ENCODE assay signal across 1 cellular context in genomic region chr3:24365168-24365567, GRCh38.
TF ChIP-seq lines count a peak whose summit lies in the region.

No MANE protein-coding gene starts in this region.

TF ChIP-seq in HepG2, 621 proteins besides CTCF, POLR2A, EP300 and RAD21 (continued from another document and continues in another):
- no peak for TF ChIP-seq ZNF280D (CRISPR knock-in tag; IDR thresholded peaks at IDR 0.05)
- no peak for TF ChIP-seq MBD4 (IDR thresholded peaks at IDR 0.05; ENCODE audit: borderline replicate concordance, low read length)
- TF ChIP-seq TFE3 (CRISPR knock-in tag; IDR thresholded peaks at IDR 0.05): no peak
- TF ChIP-seq BORCS8-MEF2B (CRISPR knock-in tag; IDR thresholded peaks at IDR 0.05): no peak
- no peak for TF ChIP-seq ZNF230 (CRISPR knock-in tag; IDR thresholded peaks at IDR 0.05)
- no peak for TF ChIP-seq SMAD1 (CRISPR knock-in tag; IDR thresholded peaks at IDR 0.05; ENCODE audit: borderline replicate concordance, low read depth)
- TF ChIP-seq FOXA1 (IDR thresholded peaks at IDR 0.05): no peak
- TF ChIP-seq FOXA1 (CRISPR knock-in tag; IDR thresholded peaks at IDR 0.05): peak; percentile 65; the same call in 1 of the 2 replicates
- TF ChIP-seq NCOA1 (CRISPR knock-in tag; IDR thresholded peaks at IDR 0.05): no peak
- TF ChIP-seq PRDM10 (CRISPR knock-in tag; IDR thresholded peaks at IDR 0.05; ENCODE audit: low read depth): peak; percentile 41; the same call in 1 of the 2 replicates
- no peak for TF ChIP-seq ZFP82 (CRISPR knock-in tag; IDR thresholded peaks at IDR 0.05; ENCODE audit: borderline replicate concordance)
- TF ChIP-seq, protein P1, sequence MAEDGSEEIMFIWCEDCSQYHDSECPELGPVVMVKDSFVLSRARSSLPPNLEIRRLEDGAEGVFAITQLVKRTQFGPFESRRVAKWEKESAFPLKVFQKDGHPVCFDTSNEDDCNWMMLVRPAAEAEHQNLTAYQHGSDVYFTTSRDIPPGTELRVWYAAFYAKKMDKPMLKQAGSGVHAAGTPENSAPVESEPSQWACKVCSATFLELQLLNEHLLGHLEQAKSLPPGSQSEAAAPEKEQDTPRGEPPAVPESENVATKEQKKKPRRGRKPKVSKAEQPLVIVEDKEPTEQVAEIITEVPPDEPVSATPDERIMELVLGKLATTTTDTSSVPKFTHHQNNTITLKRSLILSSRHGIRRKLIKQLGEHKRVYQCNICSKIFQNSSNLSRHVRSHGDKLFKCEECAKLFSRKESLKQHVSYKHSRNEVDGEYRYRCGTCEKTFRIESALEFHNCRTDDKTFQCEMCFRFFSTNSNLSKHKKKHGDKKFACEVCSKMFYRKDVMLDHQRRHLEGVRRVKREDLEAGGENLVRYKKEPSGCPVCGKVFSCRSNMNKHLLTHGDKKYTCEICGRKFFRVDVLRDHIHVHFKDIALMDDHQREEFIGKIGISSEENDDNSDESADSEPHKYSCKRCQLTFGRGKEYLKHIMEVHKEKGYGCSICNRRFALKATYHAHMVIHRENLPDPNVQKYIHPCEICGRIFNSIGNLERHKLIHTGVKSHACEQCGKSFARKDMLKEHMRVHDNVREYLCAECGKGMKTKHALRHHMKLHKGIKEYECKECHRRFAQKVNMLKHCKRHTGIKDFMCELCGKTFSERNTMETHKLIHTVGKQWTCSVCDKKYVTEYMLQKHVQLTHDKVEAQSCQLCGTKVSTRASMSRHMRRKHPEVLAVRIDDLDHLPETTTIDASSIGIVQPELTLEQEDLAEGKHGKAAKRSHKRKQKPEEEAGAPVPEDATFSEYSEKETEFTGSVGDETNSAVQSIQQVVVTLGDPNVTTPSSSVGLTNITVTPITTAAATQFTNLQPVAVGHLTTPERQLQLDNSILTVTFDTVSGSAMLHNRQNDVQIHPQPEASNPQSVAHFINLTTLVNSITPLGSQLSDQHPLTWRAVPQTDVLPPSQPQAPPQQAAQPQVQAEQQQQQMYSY (CRISPR knock-in tag; IDR thresholded peaks at IDR 0.05): no peak
- TF ChIP-seq MXI1 (IDR thresholded peaks at IDR 0.05; ENCODE audit: borderline replicate concordance, low read depth, low read length): no peak; the same call in 2 of the 3 replicates
- TF ChIP-seq ZNF572 (CRISPR knock-in tag; IDR thresholded peaks at IDR 0.05): no peak
- TF ChIP-seq JUND (CRISPR knock-in tag; IDR thresholded peaks at IDR 0.05): 0 out of 2 replicates have a peak, but pooled peaks have one; percentile 41
- no peak for TF ChIP-seq ZNF274 (CRISPR knock-in tag; IDR thresholded peaks at IDR 0.05)
- TF ChIP-seq SALL2 (CRISPR knock-in tag; IDR thresholded peaks at IDR 0.05): no peak
- no peak for TF ChIP-seq ZBTB33 (CRISPR knock-in tag; IDR thresholded peaks at IDR 0.05)
- no peak for TF ChIP-seq CCDC6 (CRISPR knock-in tag; IDR thresholded peaks at IDR 0.05)
- peak; percentile 60 for TF ChIP-seq XRCC5 (optimal IDR thresholded peaks at IDR 0.05; ENCODE audit: low read length)
- TF ChIP-seq, protein P2, sequence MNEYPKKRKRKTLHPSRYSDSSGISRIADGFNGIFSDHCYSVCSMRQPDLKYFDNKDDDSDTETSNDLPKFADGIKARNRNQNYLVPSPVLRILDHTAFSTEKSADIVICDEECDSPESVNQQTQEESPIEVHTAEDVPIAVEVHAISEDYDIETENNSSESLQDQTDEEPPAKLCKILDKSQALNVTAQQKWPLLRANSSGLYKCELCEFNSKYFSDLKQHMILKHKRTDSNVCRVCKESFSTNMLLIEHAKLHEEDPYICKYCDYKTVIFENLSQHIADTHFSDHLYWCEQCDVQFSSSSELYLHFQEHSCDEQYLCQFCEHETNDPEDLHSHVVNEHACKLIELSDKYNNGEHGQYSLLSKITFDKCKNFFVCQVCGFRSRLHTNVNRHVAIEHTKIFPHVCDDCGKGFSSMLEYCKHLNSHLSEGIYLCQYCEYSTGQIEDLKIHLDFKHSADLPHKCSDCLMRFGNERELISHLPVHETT (CRISPR knock-in tag; conservative IDR thresholded peaks at IDR 0.05): no peak
- TF ChIP-seq TOE1 (CRISPR knock-in tag; IDR thresholded peaks at IDR 0.05): no peak
- TF ChIP-seq ZNF362 (CRISPR knock-in tag; IDR thresholded peaks at IDR 0.05; ENCODE audit: borderline replicate concordance): no peak
- TF ChIP-seq, protein P3, sequence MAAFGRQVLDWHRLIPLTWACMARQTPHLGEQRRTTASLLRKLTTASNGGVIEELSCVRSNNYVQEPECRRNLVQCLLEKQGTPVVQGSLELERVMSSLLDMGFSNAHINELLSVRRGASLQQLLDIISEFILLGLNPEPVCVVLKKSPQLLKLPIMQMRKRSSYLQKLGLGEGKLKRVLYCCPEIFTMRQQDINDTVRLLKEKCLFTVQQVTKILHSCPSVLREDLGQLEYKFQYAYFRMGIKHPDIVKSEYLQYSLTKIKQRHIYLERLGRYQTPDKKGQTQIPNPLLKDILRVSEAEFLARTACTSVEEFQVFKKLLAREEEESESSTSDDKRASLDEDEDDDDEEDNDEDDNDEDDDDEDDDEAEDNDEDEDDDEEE (CRISPR knock-in tag; IDR thresholded peaks at IDR 0.05): no peak
- no peak for TF ChIP-seq HHEX (CRISPR knock-in tag; IDR thresholded peaks at IDR 0.05)
- TF ChIP-seq EHMT2 (IDR thresholded peaks at IDR 0.05; ENCODE audit: borderline replicate concordance, low read depth, low read length): no peak; the same call in 1 of the 2 replicates
- no peak for TF ChIP-seq ZNF441 (CRISPR knock-in tag; IDR thresholded peaks at IDR 0.05; ENCODE audit: borderline replicate concordance)
- TF ChIP-seq MED8 (CRISPR knock-in tag; IDR thresholded peaks at IDR 0.05; ENCODE audit: insufficient replicate concordance): no peak
- TF ChIP-seq ZBTB39 (CRISPR knock-in tag; IDR thresholded peaks at IDR 0.05): no peak
- no peak for TF ChIP-seq MYNN (CRISPR knock-in tag; IDR thresholded peaks at IDR 0.05; ENCODE audit: low read depth)
- TF ChIP-seq ZBED4 (CRISPR knock-in tag; IDR thresholded peaks at IDR 0.05; ENCODE audit: borderline replicate concordance): no peak
